10 cellular contexts compared by ENCODE assay signal in the genomic region with DNA sequence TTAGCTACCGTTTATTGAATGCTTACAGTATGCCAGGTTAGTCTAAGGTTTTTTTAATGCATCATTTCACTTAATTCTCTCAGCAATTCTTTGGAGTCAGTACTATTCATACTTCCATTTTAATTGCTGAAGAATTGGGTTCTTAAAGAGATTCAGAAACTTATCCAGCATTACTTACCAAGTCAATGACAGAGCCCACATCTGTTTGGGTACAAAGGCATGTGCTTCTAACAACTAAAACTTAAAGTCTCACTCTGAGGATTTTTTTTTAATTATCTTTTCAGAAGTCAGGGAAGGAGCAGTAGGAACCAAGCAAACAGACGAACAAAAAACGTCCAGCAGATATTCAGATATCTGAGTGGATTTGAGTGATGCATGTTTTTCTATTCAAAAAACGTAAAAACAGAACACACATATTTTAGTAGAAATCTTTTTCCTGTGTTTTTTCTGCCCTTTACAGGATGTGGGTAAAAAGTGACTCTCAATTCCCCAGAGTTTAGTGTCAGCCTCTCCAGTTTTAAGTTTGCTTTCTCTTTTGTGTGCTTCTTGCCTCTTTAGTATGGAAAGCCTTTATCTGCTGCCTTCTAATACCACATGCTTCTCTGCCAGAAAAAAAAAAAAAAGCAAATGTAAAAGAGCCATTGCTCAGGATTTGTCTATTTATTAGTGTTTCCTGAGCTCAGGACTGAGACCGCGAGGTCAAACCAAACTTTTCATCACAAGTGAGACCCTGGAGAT.
DNase-seq lines count a peak whose midpoint lies in the region; ATAC-seq and TF ChIP-seq lines count a peak whose summit lies in the region.
"Had no signal": no experiment of that assay in that cellular context is flagged by ENCODE, and none has a peak within 500 bp of the region (broad histone marks: within the 10 kb centered on the region; RNA-seq: fewer than 3 reads in every experiment).

No MANE protein-coding gene starts in this region.

- H3K27ac Mint-ChIP-seq in stimulated activated naive CD8-positive, alpha-beta T cell treated with anti-CD3 and anti-CD28 coated beads, Interleukin-15, amount 100 ng/mL, for 72 hours = peak overlapping the region; percentile 23 to 86

- peak; percentile 80 to 83 for ATAC-seq in activated T-cell treated with anti-CD3 and anti-CD28 coated beads, Interleukin-2, amount 50 U/mL, for 4 hours
- ATAC-seq in HG03064 (IDR thresholded peaks at IDR 0.05; ENCODE audit: low read depth, unreplicated experiment) = peak; percentile 91
- ATAC-seq in stimulated activated naive CD8-positive, alpha-beta T cell treated with anti-CD3 and anti-CD28 coated beads, Interleukin-15, amount 100 ng/mL, for 72 hours = peak; percentile 87

- peaks cover 49% of the 10 kb centered on the region for H3K4me1 Mint-ChIP-seq in activated T-cell treated with anti-CD3 and anti-CD28 coated beads, Interleukin-2, amount 50 U/mL, for 4 hours (ENCODE audit: low read depth)
- peaks cover 33% of the 10 kb centered on the region for H3K4me1 Mint-ChIP-seq in stimulated activated naive CD8-positive, alpha-beta T cell treated with anti-CD3 and anti-CD28 coated beads, Interleukin-15, amount 100 ng/mL, for 72 hours

- TF ChIP-seq EP300 in tibial nerve (IDR thresholded peaks at IDR 0.05) (no peak), ovary (IDR thresholded peaks at IDR 0.05) (no peak)

- TF ChIP-seq POLR2A in tibial nerve (IDR thresholded peaks at IDR 0.05) (no peak), ovary (IDR thresholded peaks at IDR 0.05) (no peak)

- peaks cover 0 to 3% of the 10 kb centered on the region in 2 donors for H3K4me1 ChIP-seq in ascending aorta
- peaks cover 0 to 8% (median 2%) of the 10 kb centered on the region in 4 donors for H3K4me1 ChIP-seq in tibial nerve
- H3K4me1 ChIP-seq in ovary (ENCODE audit: insufficient read depth) = peaks cover 6% of the 10 kb centered on the region
- H3K4me1 ChIP-seq: right lobe of liver had no signal

- TF ChIP-seq CTCF in ascending aorta (IDR thresholded peaks at IDR 0.05) = no peak
- no peak for TF ChIP-seq CTCF in tibial nerve (IDR thresholded peaks at IDR 0.05)
- no peak for TF ChIP-seq CTCF in ovary (IDR thresholded peaks at IDR 0.05)

- no peak for DNase-seq in activated T-cell treated with anti-CD3 and anti-CD28 coated beads, Interleukin-2, amount 50 U/mL, for 4 hours
- DNase-seq in activated T-cell treated with anti-CD3 and anti-CD28 coated beads, Interleukin-2, amount 50 U/mL, for 1 hour = no peak
- DNase-seq in ascending aorta (ENCODE audit: low spot score in 2 of 2) (no peak), tibial nerve (ENCODE audit: low spot score in 2 of 2) (no peak), ovary (no peak), AML-193 (lab: John Stamatoyannopoulos, UW) (no peak)
- DNase-seq in stimulated activated naive CD8-positive, alpha-beta T cell treated with anti-CD3 and anti-CD28 coated beads, Interleukin-15, amount 100 ng/mL, for 72 hours = no peak
- DNase-seq: NCI-H524 treated with DMSO at 0.1 percent for 48 hours, right lobe of liver had no signal

- H3K36me3 ChIP-seq in ascending aorta (no peaks in the 10 kb centered on the region), tibial nerve (no peaks in the 10 kb centered on the region), ovary (no peaks in the 10 kb centered on the region)
- H3K36me3 ChIP-seq: right lobe of liver had no signal

- intact Hi-C loops in ascending aorta (cut with DNase I) (no loop called here), ovary (cut with DNase I) (loop anchor here in 1 of 4 donors (5.0 kb wide), 1 partner anchor 131 kb away; no protein-coding TSS in a partner anchor)

- no peaks in the 10 kb centered on the region for H3K9me3 Mint-ChIP-seq in activated T-cell treated with anti-CD3 and anti-CD28 coated beads, Interleukin-2, amount 50 U/mL, for 4 hours
- H3K9me3 Mint-ChIP-seq in stimulated activated naive CD8-positive, alpha-beta T cell treated with anti-CD3 and anti-CD28 coated beads, Interleukin-15, amount 100 ng/mL, for 72 hours = no peaks in the 10 kb centered on the region

- WGBS in tibial nerve, 2 donors = 41 to 43% methylated on average over 6 of the region's 6 CpGs
- 3 to 11% (median 6%) methylated on average over 6 of the region's 6 CpGs for WGBS in ovary, 3 donors

- H3K4me3 ChIP-seq in ascending aorta = peak overlapping the region; percentile 14 to 29
- no peak overlapping the region for H3K4me3 ChIP-seq in tibial nerve
- no peak overlapping the region for H3K4me3 ChIP-seq in ovary
- H3K4me3 ChIP-seq: right lobe of liver had no signal

- H3K27ac ChIP-seq in ascending aorta (no peak overlapping the region), tibial nerve (peak overlapping the region in 1 of 4 donors; percentile 16), ovary (peak overlapping the region in 1 of 2 donors; percentile 56)
- H3K27ac ChIP-seq: right lobe of liver had no signal

- H3K27me3 ChIP-seq in ascending aorta = no peaks in the 10 kb centered on the region
- no peaks in the 10 kb centered on the region for H3K27me3 ChIP-seq in tibial nerve
- H3K27me3 ChIP-seq in ovary = no peaks in the 10 kb centered on the region
- H3K27me3 ChIP-seq: right lobe of liver had no signal

- no peaks in the 10 kb centered on the region for H3K36me3 Mint-ChIP-seq in activated T-cell treated with anti-CD3 and anti-CD28 coated beads, Interleukin-2, amount 50 U/mL, for 4 hours (ENCODE audit: insufficient read depth)

- H3K4me3 Mint-ChIP-seq in activated T-cell treated with anti-CD3 and anti-CD28 coated beads, Interleukin-2, amount 50 U/mL, for 4 hours = peak overlapping the region; percentile 58
- peak overlapping the region; percentile 64 to 70 for H3K4me3 Mint-ChIP-seq in stimulated activated naive CD8-positive, alpha-beta T cell treated with anti-CD3 and anti-CD28 coated beads, Interleukin-15, amount 100 ng/mL, for 72 hours

- no peaks in the 10 kb centered on the region for H3K9me3 ChIP-seq in ascending aorta
- no peaks in the 10 kb centered on the region for H3K9me3 ChIP-seq in tibial nerve
- H3K9me3 ChIP-seq in ovary = no peaks in the 10 kb centered on the region
- H3K9me3 ChIP-seq: right lobe of liver had no signal

- H3K27me3 Mint-ChIP-seq in activated T-cell treated with anti-CD3 and anti-CD28 coated beads, Interleukin-2, amount 50 U/mL, for 4 hours (ENCODE audit: low read depth) = no peaks in the 10 kb centered on the region
- no peaks in the 10 kb centered on the region for H3K27me3 Mint-ChIP-seq in stimulated activated naive CD8-positive, alpha-beta T cell treated with anti-CD3 and anti-CD28 coated beads, Interleukin-15, amount 100 ng/mL, for 72 hours

Comparison
In these comparisons a context has a peak if more than half of its experiments do, and no peak if none do; other contexts are left out.
1. H3K4me3 ChIP-seq: peak in ascending aorta (2 of 2); none in tibial nerve (0 of 4) and ovary (single experiment).
2. Peak in every context shown above with its lines, with median percentiles within 50 percentile points of each other: ATAC-seq.